1 cellular context compared by ENCODE assay signal in the genomic region with DNA sequence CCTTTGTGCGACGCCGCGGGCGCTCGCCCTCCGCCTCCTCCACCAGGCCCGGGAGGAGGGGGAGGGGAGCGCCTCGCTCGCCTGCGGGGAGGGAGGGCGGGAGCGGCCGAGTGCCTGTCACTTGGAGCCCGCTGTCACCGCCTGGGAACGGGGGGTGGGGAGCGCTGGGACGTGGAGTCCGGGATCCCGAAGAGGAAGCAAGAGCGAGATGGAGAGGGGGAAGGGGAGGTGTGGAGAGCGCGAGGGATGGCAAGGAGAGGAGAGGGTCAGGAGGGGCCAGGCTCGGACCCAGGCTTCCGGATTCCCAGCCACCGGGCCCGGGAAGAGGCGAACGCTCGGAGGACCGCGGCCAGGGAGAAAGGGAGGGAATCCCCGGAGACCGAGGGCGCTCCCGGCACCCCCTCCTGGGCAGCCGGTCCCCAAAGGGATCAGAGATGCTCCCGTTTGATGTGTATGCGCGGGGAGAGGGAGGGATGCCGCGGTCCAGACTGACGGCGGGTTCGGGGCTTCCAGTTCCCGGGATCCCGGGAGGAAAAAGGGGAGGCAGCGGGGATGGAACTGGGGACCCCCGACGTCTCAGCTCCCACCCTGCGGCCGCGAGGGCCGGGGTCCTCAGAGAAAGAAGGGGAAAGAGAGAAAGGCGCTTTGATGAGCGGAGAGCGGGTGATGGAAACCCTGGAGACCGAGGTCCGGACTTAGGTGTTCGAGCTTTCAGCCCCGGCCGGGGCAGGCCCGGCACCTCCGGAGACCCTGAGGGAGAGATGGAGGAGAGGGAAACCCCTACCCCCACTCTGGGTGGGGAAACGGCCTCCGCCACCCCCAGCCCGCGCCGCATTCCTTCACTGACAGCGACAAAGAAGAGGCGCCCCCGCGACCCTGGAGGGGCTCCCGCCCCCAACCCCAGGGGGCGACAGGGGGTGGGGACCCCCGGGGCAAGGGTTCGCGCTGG.
TF ChIP-seq lines count a peak whose summit lies in the region.

No MANE protein-coding gene starts in this region.

TF ChIP-seq in HEK293, 187 proteins besides CTCF, POLR2A, EP300 and RAD21 (continued from another document and continues in another):
- TF ChIP-seq, protein P1, sequence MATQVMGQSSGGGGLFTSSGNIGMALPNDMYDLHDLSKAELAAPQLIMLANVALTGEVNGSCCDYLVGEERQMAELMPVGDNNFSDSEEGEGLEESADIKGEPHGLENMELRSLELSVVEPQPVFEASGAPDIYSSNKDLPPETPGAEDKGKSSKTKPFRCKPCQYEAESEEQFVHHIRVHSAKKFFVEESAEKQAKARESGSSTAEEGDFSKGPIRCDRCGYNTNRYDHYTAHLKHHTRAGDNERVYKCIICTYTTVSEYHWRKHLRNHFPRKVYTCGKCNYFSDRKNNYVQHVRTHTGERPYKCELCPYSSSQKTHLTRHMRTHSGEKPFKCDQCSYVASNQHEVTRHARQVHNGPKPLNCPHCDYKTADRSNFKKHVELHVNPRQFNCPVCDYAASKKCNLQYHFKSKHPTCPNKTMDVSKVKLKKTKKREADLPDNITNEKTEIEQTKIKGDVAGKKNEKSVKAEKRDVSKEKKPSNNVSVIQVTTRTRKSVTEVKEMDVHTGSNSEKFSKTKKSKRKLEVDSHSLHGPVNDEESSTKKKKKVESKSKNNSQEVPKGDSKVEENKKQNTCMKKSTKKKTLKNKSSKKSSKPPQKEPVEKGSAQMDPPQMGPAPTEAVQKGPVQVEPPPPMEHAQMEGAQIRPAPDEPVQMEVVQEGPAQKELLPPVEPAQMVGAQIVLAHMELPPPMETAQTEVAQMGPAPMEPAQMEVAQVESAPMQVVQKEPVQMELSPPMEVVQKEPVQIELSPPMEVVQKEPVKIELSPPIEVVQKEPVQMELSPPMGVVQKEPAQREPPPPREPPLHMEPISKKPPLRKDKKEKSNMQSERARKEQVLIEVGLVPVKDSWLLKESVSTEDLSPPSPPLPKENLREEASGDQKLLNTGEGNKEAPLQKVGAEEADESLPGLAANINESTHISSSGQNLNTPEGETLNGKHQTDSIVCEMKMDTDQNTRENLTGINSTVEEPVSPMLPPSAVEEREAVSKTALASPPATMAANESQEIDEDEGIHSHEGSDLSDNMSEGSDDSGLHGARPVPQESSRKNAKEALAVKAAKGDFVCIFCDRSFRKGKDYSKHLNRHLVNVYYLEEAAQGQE (tag by site-specific recombination; IDR thresholded peaks at IDR 0.05), result 0 out of 2 replicates have a peak, but pooled peaks have one; percentile 13
- TF ChIP-seq ZNF223 (tag by site-specific recombination; IDR thresholded peaks at IDR 0.05) (no peak), ZNF404 (tag by site-specific recombination; IDR thresholded peaks at IDR 0.05) (no peak), KLF9 (tag by site-specific recombination; IDR thresholded peaks at IDR 0.05; ENCODE audit: low read depth) (peak; percentile 48; the same call in 1 of the 2 replicates), ZNF629 (tag by site-specific recombination; IDR thresholded peaks at IDR 0.05) (peak; percentile 48), GLI2 (tag by site-specific recombination; IDR thresholded peaks at IDR 0.05; ENCODE audit: borderline replicate concordance, low read depth) (no peak), ZSCAN23 (tag by site-specific recombination; IDR thresholded peaks at IDR 0.05) (peak; percentile 47; the same call in 1 of the 2 replicates), SP7 (tag by site-specific recombination; IDR thresholded peaks at IDR 0.05) (peak; percentile 64), ZFP37 (tag by site-specific recombination; IDR thresholded peaks at IDR 0.05) (no peak), SALL2 (tag by site-specific recombination; IDR thresholded peaks at IDR 0.05; ENCODE audit: borderline replicate concordance) (no peak), HOXD13 (CRISPR knock-in tag; IDR thresholded peaks at IDR 0.05; ENCODE audit: borderline replicate concordance) (no peak), ZNF654 (tag by site-specific recombination; IDR thresholded peaks at IDR 0.05; ENCODE audit: low read depth) (no peak), MEIS1 (CRISPR knock-in tag; IDR thresholded peaks at IDR 0.05; ENCODE audit: borderline replicate concordance) (no peak), GLIS2 (tag by site-specific recombination; IDR thresholded peaks at IDR 0.05) (peak; percentile 71), ZNF248 (tag by site-specific recombination; IDR thresholded peaks at IDR 0.05) (no peak), ZNF433 (tag by site-specific recombination; IDR thresholded peaks at IDR 0.05; ENCODE audit: low read depth) (no peak), ZNF423 (tag by site-specific recombination; IDR thresholded peaks at IDR 0.05) (peak; percentile 71), BCL11A (tag by site-specific recombination; IDR thresholded peaks at IDR 0.05; ENCODE audit: low read depth) (peak; percentile 35; the same call in 1 of the 2 replicates), ZNF37A (tag by site-specific recombination; IDR thresholded peaks at IDR 0.05) (no peak), ZNF621 (tag by site-specific recombination; IDR thresholded peaks at IDR 0.05) (no peak), ZNF529 (tag by site-specific recombination; IDR thresholded peaks at IDR 0.05; ENCODE audit: insufficient replicate concordance) (no peak), ZNF548 (tag by site-specific recombination; IDR thresholded peaks at IDR 0.05) (no peak), ZNF175 (tag by site-specific recombination; IDR thresholded peaks at IDR 0.05) (no peak), SP2 (tag by site-specific recombination; IDR thresholded peaks at IDR 0.05) (peak; percentile 59), TRIM28 (IDR thresholded peaks at IDR 0.05; ENCODE audit: borderline replicate concordance, low read length) (no peak), ZNF501 (tag by site-specific recombination; IDR thresholded peaks at IDR 0.05) (peak; percentile 84), GLIS1 (tag by site-specific recombination; IDR thresholded peaks at IDR 0.05) (peak; percentile 58)
- TF ChIP-seq, protein P2, sequence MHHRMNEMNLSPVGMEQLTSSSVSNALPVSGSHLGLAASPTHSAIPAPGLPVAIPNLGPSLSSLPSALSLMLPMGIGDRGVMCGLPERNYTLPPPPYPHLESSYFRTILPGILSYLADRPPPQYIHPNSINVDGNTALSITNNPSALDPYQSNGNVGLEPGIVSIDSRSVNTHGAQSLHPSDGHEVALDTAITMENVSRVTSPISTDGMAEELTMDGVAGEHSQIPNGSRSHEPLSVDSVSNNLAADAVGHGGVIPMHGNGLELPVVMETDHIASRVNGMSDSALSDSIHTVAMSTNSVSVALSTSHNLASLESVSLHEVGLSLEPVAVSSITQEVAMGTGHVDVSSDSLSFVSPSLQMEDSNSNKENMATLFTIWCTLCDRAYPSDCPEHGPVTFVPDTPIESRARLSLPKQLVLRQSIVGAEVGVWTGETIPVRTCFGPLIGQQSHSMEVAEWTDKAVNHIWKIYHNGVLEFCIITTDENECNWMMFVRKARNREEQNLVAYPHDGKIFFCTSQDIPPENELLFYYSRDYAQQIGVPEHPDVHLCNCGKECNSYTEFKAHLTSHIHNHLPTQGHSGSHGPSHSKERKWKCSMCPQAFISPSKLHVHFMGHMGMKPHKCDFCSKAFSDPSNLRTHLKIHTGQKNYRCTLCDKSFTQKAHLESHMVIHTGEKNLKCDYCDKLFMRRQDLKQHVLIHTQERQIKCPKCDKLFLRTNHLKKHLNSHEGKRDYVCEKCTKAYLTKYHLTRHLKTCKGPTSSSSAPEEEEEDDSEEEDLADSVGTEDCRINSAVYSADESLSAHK (tag by site-specific recombination; IDR thresholded peaks at IDR 0.05), result peak; percentile 11; the same call in 1 of the 2 replicates
- TF ChIP-seq, protein P3, sequence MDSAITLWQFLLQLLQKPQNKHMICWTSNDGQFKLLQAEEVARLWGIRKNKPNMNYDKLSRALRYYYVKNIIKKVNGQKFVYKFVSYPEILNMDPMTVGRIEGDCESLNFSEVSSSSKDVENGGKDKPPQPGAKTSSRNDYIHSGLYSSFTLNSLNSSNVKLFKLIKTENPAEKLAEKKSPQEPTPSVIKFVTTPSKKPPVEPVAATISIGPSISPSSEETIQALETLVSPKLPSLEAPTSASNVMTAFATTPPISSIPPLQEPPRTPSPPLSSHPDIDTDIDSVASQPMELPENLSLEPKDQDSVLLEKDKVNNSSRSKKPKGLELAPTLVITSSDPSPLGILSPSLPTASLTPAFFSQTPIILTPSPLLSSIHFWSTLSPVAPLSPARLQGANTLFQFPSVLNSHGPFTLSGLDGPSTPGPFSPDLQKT (IDR thresholded peaks at IDR 0.05; ENCODE audit: borderline replicate concordance, low read depth, low read length), result no peak
- TF ChIP-seq, protein P4, sequence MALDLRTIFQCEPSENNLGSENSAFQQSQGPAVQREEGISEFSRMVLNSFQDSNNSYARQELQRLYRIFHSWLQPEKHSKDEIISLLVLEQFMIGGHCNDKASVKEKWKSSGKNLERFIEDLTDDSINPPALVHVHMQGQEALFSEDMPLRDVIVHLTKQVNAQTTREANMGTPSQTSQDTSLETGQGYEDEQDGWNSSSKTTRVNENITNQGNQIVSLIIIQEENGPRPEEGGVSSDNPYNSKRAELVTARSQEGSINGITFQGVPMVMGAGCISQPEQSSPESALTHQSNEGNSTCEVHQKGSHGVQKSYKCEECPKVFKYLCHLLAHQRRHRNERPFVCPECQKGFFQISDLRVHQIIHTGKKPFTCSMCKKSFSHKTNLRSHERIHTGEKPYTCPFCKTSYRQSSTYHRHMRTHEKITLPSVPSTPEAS (tag by site-specific recombination; IDR thresholded peaks at IDR 0.05), result no peak
- TF ChIP-seq, protein P5, sequence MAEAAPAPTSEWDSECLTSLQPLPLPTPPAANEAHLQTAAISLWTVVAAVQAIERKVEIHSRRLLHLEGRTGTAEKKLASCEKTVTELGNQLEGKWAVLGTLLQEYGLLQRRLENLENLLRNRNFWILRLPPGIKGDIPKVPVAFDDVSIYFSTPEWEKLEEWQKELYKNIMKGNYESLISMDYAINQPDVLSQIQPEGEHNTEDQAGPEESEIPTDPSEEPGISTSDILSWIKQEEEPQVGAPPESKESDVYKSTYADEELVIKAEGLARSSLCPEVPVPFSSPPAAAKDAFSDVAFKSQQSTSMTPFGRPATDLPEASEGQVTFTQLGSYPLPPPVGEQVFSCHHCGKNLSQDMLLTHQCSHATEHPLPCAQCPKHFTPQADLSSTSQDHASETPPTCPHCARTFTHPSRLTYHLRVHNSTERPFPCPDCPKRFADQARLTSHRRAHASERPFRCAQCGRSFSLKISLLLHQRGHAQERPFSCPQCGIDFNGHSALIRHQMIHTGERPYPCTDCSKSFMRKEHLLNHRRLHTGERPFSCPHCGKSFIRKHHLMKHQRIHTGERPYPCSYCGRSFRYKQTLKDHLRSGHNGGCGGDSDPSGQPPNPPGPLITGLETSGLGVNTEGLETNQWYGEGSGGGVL (tag by site-specific recombination; IDR thresholded peaks at IDR 0.05), result peak; percentile 91
- TF ChIP-seq, protein P6, sequence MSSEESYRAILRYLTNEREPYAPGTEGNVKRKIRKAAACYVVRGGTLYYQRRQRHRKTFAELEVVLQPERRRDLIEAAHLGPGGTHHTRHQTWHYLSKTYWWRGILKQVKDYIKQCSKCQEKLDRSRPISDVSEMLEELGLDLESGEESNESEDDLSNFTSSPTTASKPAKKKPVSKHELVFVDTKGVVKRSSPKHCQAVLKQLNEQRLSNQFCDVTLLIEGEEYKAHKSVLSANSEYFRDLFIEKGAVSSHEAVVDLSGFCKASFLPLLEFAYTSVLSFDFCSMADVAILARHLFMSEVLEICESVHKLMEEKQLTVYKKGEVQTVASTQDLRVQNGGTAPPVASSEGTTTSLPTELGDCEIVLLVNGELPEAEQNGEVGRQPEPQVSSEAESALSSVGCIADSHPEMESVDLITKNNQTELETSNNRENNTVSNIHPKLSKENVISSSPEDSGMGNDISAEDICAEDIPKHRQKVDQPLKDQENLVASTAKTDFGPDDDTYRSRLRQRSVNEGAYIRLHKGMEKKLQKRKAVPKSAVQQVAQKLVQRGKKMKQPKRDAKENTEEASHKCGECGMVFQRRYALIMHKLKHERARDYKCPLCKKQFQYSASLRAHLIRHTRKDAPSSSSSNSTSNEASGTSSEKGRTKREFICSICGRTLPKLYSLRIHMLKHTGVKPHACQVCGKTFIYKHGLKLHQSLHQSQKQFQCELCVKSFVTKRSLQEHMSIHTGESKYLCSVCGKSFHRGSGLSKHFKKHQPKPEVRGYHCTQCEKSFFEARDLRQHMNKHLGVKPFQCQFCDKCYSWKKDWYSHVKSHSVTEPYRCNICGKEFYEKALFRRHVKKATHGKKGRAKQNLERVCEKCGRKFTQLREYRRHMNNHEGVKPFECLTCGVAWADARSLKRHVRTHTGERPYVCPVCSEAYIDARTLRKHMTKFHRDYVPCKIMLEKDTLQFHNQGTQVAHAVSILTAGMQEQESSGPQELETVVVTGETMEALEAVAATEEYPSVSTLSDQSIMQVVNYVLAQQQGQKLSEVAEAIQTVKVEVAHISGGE (tag by site-specific recombination; conservative IDR thresholded peaks at IDR 0.05; ENCODE audit: low read depth), result 0 out of 2 replicates have a peak, but pooled peaks have one; percentile 9
- TF ChIP-seq, protein P7, sequence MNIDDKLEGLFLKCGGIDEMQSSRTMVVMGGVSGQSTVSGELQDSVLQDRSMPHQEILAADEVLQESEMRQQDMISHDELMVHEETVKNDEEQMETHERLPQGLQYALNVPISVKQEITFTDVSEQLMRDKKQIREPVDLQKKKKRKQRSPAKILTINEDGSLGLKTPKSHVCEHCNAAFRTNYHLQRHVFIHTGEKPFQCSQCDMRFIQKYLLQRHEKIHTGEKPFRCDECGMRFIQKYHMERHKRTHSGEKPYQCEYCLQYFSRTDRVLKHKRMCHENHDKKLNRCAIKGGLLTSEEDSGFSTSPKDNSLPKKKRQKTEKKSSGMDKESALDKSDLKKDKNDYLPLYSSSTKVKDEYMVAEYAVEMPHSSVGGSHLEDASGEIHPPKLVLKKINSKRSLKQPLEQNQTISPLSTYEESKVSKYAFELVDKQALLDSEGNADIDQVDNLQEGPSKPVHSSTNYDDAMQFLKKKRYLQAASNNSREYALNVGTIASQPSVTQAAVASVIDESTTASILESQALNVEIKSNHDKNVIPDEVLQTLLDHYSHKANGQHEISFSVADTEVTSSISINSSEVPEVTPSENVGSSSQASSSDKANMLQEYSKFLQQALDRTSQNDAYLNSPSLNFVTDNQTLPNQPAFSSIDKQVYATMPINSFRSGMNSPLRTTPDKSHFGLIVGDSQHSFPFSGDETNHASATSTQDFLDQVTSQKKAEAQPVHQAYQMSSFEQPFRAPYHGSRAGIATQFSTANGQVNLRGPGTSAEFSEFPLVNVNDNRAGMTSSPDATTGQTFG (tag by site-specific recombination; IDR thresholded peaks at IDR 0.05; ENCODE audit: borderline replicate concordance), result 0 out of 2 replicates have a peak, but pooled peaks have one; percentile 33
- TF ChIP-seq, protein P8, sequence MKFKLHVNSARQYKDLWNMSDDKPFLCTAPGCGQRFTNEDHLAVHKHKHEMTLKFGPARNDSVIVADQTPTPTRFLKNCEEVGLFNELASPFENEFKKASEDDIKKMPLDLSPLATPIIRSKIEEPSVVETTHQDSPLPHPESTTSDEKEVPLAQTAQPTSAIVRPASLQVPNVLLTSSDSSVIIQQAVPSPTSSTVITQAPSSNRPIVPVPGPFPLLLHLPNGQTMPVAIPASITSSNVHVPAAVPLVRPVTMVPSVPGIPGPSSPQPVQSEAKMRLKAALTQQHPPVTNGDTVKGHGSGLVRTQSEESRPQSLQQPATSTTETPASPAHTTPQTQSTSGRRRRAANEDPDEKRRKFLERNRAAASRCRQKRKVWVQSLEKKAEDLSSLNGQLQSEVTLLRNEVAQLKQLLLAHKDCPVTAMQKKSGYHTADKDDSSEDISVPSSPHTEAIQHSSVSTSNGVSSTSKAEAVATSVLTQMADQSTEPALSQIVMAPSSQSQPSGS (tag by site-specific recombination; IDR thresholded peaks at IDR 0.05; ENCODE audit: low read depth), result 0 out of 2 replicates have a peak, but pooled peaks have one; percentile 17
